Comparison of ENCODE assay signal across 2 cellular contexts in the genomic region with DNA sequence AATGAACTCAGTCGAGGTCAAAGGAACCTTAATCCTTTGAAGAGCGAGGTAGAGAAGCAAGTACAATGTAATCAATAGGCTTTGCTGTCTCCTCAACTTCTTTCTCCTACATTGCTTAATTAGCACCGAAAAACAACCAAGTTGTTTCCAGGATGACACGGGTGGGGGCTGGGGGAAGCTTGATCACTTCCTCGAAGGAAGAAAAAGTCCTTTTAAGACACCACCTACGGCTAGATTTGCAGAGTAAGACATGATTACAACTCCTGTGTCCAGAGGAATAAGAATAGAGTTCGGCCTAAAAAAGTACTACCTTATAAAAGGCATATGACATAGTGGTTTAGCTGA.
TF ChIP-seq lines count a peak whose summit lies in the region.

No MANE protein-coding gene starts in this region.

TF ChIP-seq in K562, 482 proteins besides CTCF, POLR2A, EP300 and RAD21 (continues in another document):
- TF ChIP-seq TCF7 (IDR thresholded peaks at IDR 0.05; ENCODE audit: borderline replicate concordance), result no peak
- peak; percentile 65; the same call in 1 of the 2 replicates for TF ChIP-seq BRD4 (IDR thresholded peaks at IDR 0.05)
- no peak for TF ChIP-seq ZNF282 (CRISPR knock-in tag; IDR thresholded peaks at IDR 0.05)
- no peak for TF ChIP-seq ZNF184 (CRISPR knock-in tag; IDR thresholded peaks at IDR 0.05)
- TF ChIP-seq ZNF41 (CRISPR knock-in tag; conservative IDR thresholded peaks at IDR 0.05), result 0 out of 2 replicates have a peak, but pooled peaks have one; percentile 17
- no peak for TF ChIP-seq BCOR (IDR thresholded peaks at IDR 0.05)
- TF ChIP-seq, protein P1, sequence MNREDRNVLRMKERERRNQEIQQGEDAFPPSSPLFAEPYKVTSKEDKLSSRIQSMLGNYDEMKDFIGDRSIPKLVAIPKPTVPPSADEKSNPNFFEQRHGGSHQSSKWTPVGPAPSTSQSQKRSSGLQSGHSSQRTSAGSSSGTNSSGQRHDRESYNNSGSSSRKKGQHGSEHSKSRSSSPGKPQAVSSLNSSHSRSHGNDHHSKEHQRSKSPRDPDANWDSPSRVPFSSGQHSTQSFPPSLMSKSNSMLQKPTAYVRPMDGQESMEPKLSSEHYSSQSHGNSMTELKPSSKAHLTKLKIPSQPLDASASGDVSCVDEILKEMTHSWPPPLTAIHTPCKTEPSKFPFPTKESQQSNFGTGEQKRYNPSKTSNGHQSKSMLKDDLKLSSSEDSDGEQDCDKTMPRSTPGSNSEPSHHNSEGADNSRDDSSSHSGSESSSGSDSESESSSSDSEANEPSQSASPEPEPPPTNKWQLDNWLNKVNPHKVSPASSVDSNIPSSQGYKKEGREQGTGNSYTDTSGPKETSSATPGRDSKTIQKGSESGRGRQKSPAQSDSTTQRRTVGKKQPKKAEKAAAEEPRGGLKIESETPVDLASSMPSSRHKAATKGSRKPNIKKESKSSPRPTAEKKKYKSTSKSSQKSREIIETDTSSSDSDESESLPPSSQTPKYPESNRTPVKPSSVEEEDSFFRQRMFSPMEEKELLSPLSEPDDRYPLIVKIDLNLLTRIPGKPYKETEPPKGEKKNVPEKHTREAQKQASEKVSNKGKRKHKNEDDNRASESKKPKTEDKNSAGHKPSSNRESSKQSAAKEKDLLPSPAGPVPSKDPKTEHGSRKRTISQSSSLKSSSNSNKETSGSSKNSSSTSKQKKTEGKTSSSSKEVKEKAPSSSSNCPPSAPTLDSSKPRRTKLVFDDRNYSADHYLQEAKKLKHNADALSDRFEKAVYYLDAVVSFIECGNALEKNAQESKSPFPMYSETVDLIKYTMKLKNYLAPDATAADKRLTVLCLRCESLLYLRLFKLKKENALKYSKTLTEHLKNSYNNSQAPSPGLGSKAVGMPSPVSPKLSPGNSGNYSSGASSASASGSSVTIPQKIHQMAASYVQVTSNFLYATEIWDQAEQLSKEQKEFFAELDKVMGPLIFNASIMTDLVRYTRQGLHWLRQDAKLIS (CRISPR knock-in tag; IDR thresholded peaks at IDR 0.05), result no peak
- TF ChIP-seq NCOA1 (IDR thresholded peaks at IDR 0.05; ENCODE audit: low read depth), result no peak
- peak; percentile 22; the same call in 1 of the 2 replicates for TF ChIP-seq MAFK (IDR thresholded peaks at IDR 0.05; ENCODE audit: low read length)
- TF ChIP-seq KDM4B (IDR thresholded peaks at IDR 0.05; ENCODE audit: borderline replicate concordance in 2 of 2, low read depth in 1 of 2), result no peak
- no peak for TF ChIP-seq MXI1 (IDR thresholded peaks at IDR 0.05; ENCODE audit: low read depth, low read length)
- TF ChIP-seq CTBP1 (IDR thresholded peaks at IDR 0.05; ENCODE audit: borderline replicate concordance), result no peak
- no peak for TF ChIP-seq ZNF785 (CRISPR knock-in tag; IDR thresholded peaks at IDR 0.05)
- no peak for TF ChIP-seq MEIS2 (IDR thresholded peaks at IDR 0.05; ENCODE audit: partially characterized antibody)
- 0 out of 2 replicates have a peak, but pooled peaks have one; percentile 6 for TF ChIP-seq HLTF (IDR thresholded peaks at IDR 0.05)
- no peak for TF ChIP-seq NFATC3 (IDR thresholded peaks at IDR 0.05)
- TF ChIP-seq ZNF436 (CRISPR knock-in tag; IDR thresholded peaks at IDR 0.05), result no peak
- TF ChIP-seq RFX5 (IDR thresholded peaks at IDR 0.05; ENCODE audit: low read depth, low read length), result no peak
- no peak for TF ChIP-seq SRF (CRISPR knock-in tag; IDR thresholded peaks at IDR 0.05)
- 0 out of 2 replicates have a peak, but pooled peaks have one; percentile 3 for TF ChIP-seq NR2C1 (IDR thresholded peaks at IDR 0.05)
- no peak for TF ChIP-seq NR2C1 (tag; IDR thresholded peaks at IDR 0.05)
- TF ChIP-seq ZNF121 (CRISPR knock-in tag; conservative IDR thresholded peaks at IDR 0.05), result no peak
- no peak for TF ChIP-seq STAT5B (CRISPR knock-in tag; IDR thresholded peaks at IDR 0.05)
- TF ChIP-seq ETV1 (tag; conservative IDR thresholded peaks at IDR 0.05; ENCODE audit: low read depth), result no peak
- no peak for TF ChIP-seq ESRRB (CRISPR knock-in tag; IDR thresholded peaks at IDR 0.05; ENCODE audit: borderline replicate concordance)
- 0 out of 4 replicates have a peak, but pooled peaks of 1 of the 2 experiments have one; percentile 5 for TF ChIP-seq ARNT (IDR thresholded peaks at IDR 0.05)
- TF ChIP-seq, protein P2, sequence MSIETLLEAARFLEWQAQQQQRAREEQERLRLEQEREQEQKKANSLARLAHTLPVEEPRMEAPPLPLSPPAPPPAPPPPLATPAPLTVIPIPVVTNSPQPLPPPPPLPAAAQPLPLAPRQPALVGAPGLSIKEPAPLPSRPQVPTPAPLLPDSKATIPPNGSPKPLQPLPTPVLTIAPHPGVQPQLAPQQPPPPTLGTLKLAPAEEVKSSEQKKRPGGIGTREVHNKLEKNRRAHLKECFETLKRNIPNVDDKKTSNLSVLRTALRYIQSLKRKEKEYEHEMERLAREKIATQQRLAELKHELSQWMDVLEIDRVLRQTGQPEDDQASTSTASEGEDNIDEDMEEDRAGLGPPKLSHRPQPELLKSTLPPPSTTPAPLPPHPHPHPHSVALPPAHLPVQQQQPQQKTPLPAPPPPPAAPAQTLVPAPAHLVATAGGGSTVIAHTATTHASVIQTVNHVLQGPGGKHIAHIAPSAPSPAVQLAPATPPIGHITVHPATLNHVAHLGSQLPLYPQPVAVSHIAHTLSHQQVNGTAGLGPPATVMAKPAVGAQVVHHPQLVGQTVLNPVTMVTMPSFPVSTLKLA (conservative IDR thresholded peaks at IDR 0.05), result no peak
- TF ChIP-seq L3MBTL2 (IDR thresholded peaks at IDR 0.05), result no peak
- TF ChIP-seq, protein P3, sequence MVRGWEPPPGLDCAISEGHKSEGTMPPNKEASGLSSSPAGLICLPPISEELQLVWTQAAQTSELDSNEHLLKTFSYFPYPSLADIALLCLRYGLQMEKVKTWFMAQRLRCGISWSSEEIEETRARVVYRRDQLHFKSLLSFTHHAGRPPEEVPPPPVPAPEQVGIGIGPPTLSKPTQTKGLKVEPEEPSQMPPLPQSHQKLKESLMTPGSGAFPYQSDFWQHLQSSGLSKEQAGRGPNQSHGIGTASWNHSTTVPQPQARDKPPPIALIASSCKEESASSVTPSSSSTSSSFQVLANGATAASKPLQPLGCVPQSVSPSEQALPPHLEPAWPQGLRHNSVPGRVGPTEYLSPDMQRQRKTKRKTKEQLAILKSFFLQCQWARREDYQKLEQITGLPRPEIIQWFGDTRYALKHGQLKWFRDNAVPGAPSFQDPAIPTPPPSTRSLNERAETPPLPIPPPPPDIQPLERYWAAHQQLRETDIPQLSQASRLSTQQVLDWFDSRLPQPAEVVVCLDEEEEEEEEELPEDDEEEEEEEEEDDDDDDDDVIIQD (CRISPR knock-in tag; IDR thresholded peaks at IDR 0.05), result no peak
- TF ChIP-seq CHD2 (IDR thresholded peaks at IDR 0.05; ENCODE audit: low read depth, low read length), result no peak
- no peak for TF ChIP-seq ZNF212 (CRISPR knock-in tag; IDR thresholded peaks at IDR 0.05)
- TF ChIP-seq ZNF695 (CRISPR knock-in tag; IDR thresholded peaks at IDR 0.05), result no peak
- no peak for TF ChIP-seq RBM39 (optimal IDR thresholded peaks at IDR 0.05; ENCODE audit: low read depth, low read length)
- no peak for TF ChIP-seq RBFOX2 (IDR thresholded peaks at IDR 0.05; ENCODE audit: low read depth, low read length)
- TF ChIP-seq GATAD2B (IDR thresholded peaks at IDR 0.05; ENCODE audit: borderline replicate concordance), result no peak

TF ChIP-seq in HepG2, 621 proteins besides CTCF, POLR2A, EP300 and RAD21:
- TF ChIP-seq ZNF775 (CRISPR knock-in tag; IDR thresholded peaks at IDR 0.05; ENCODE audit: borderline replicate concordance), result peak; percentile 24; the same call in 1 of the 2 replicates
- TF ChIP-seq, protein P4, sequence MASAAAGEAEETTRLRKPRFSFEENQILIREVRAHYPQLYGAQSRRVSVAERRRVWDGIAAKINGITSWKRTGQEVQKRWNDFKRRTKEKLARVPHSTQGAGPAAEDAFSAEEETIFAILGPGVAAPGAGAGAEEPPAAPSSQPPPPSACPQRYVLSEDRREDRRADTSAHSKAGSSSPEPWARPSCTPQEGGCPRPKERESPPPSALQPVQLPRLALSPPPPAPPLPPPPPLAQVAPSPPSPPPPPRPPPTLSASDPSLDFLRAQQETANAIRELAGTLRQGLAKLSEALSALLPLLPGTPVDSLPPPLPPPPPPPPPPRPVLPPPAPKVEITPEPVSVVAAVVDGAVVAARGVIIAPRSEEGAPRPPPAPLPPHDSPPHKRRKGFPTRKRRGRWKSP (CRISPR knock-in tag; IDR thresholded peaks at IDR 0.05), result 0 out of 2 replicates have a peak, but pooled peaks have one; percentile 12
- TF ChIP-seq TCF12 (IDR thresholded peaks at IDR 0.05), result no peak
- TF ChIP-seq TCF12 (CRISPR knock-in tag; IDR thresholded peaks at IDR 0.05), result no peak
- no peak for TF ChIP-seq GZF1 (CRISPR knock-in tag; IDR thresholded peaks at IDR 0.05)
- no peak for TF ChIP-seq ATRX (CRISPR knock-in tag; IDR thresholded peaks at IDR 0.05; ENCODE audit: borderline replicate concordance)
- peak; percentile 45; the same call in 1 of the 2 replicates for TF ChIP-seq FOXJ3 (CRISPR knock-in tag; IDR thresholded peaks at IDR 0.05; ENCODE audit: borderline replicate concordance)
- no peak for TF ChIP-seq ZBTB38 (CRISPR knock-in tag; IDR thresholded peaks at IDR 0.05)
- TF ChIP-seq, protein P5, sequence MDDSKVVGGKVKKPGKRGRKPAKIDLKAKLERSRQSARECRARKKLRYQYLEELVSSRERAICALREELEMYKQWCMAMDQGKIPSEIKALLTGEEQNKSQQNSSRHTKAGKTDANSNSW (CRISPR knock-in tag; IDR thresholded peaks at IDR 0.05; ENCODE audit: borderline replicate concordance), result no peak
- no peak for TF ChIP-seq ZNF251 (CRISPR knock-in tag; IDR thresholded peaks at IDR 0.05)
- no peak for TF ChIP-seq SETDB1 (CRISPR knock-in tag; IDR thresholded peaks at IDR 0.05; ENCODE audit: borderline replicate concordance)
- TF ChIP-seq SMAD3 (CRISPR knock-in tag; IDR thresholded peaks at IDR 0.05), result no peak
- no peak for TF ChIP-seq SP1 (IDR thresholded peaks at IDR 0.05)
- no peak for TF ChIP-seq SP1 (CRISPR knock-in tag; IDR thresholded peaks at IDR 0.05)
- no peak for TF ChIP-seq ZNF12 (CRISPR knock-in tag; IDR thresholded peaks at IDR 0.05)
- TF ChIP-seq DNMT3B (CRISPR knock-in tag; conservative IDR thresholded peaks at IDR 0.05), result no peak
- TF ChIP-seq MTA3 (CRISPR knock-in tag; IDR thresholded peaks at IDR 0.05), result no peak
- no peak for TF ChIP-seq MIER3 (CRISPR knock-in tag; IDR thresholded peaks at IDR 0.05; ENCODE audit: borderline replicate concordance)
- TF ChIP-seq NKX3-1 (CRISPR knock-in tag; IDR thresholded peaks at IDR 0.05), result 0 out of 2 replicates have a peak, but pooled peaks have one; percentile 30
- no peak for TF ChIP-seq ZFY (CRISPR knock-in tag; IDR thresholded peaks at IDR 0.05)
- TF ChIP-seq, protein P6, sequence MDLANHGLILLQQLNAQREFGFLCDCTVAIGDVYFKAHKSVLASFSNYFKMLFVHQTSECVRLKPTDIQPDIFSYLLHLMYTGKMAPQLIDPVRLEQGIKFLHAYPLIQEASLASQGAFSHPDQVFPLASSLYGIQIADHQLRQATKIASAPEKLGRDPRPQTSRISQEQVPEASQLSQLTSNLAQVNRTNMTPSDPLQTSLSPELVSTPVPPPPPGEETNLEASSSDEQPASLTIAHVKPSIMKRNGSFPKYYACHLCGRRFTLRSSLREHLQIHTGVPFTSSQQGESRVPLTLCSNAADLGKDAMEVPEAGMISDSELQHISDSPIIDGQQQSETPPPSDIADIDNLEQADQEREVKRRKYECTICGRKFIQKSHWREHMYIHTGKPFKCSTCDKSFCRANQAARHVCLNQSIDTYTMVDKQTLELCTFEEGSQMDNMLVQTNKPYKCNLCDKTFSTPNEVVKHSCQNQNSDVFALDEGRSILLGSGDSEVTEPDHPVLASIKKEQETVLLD (CRISPR knock-in tag; IDR thresholded peaks at IDR 0.05; ENCODE audit: low read depth), result 0 out of 2 replicates have a peak, but pooled peaks have one; percentile 1
- TF ChIP-seq XRCC5 (optimal IDR thresholded peaks at IDR 0.05; ENCODE audit: low read length), result no peak
- no peak for TF ChIP-seq SMAD9 (CRISPR knock-in tag; IDR thresholded peaks at IDR 0.05)
- TF ChIP-seq ATF1 (CRISPR knock-in tag; IDR thresholded peaks at IDR 0.05), result peak; percentile 15; the same call in 1 of the 2 replicates
- TF ChIP-seq ZNF343 (CRISPR knock-in tag; IDR thresholded peaks at IDR 0.05), result no peak
- TF ChIP-seq ZBTB3 (CRISPR knock-in tag; IDR thresholded peaks at IDR 0.05; ENCODE audit: borderline replicate concordance, low read depth), result no peak
